Comparison of ENCODE assay signal across 25 cellular contexts in the genomic region with DNA sequence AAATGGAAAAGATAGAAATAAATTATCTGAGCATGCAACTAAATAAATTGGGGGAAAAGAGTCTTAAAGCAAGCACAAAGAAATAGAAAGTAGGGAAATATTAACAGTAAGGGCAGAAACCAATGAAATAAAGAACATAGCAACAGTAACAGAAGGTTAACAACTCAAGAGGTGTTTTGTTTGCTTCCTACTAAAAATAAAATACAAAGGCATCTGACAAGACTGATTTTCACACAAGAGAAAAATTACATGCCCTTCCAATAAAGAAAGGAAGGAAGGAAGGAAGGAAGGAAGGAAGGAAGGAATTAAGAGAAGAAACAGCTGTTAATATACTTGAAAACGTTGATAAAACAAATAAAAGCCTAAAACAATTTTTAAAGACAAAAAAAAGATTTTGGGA.
DNase-seq lines count a peak whose midpoint lies in the region; ATAC-seq, FAIRE-seq and TF ChIP-seq lines count a peak whose summit lies in the region.
"Had no signal": no experiment of that assay in that cellular context is flagged by ENCODE, and none has a peak within 500 bp of the region (broad histone marks: within the 10 kb centered on the region; RNA-seq: fewer than 3 reads in every experiment).

No MANE protein-coding gene starts in this region.

- H3K27ac ChIP-seq in A673 (ENCODE audit: low read depth, low read length, poor library complexity, severe bottlenecking) = peak overlapping the region; percentile 97
- H3K27ac ChIP-seq in SK-N-MC = peak overlapping the region; percentile 99
- H3K27ac ChIP-seq: 22Rv1; A549; BLaER1 treated with 17β-estradiol and CSF1 and Interleukin-3, amounts not matched to agents 10 nM and 100 nM; C4-2B had no signal

- DNase-seq in A673 (ENCODE audit: low spot score) (peak; percentile 95), SK-N-MC (ENCODE audit: low read depth, low spot score) (peak; percentile 82), AG08396 (ENCODE audit: low spot score) (no peak)
- DNase-seq: ACHN; AML-193; Caco-2; Calu3; CD4-positive, alpha-beta T cell; CD8-positive, alpha-beta T cell; DMS 273 treated with DMSO at 0.1 percent for 48 hours; DMS153; DMS53; DMS79; DND-41; EL; GDM1 had no signal

- no TSS peak for BruUV-seq in A673 (replicated peaks; lab: Mats Ljungman, UMichigan)

- no peak for TF ChIP-seq CTCF in A673 (conservative IDR thresholded peaks at IDR 0.05; ENCODE audit: low read depth, low read length)

- H3K36me3 ChIP-seq in A673 (ENCODE audit: insufficient read depth, low read length, poor library complexity, severe bottlenecking) (peaks cover 10% of the 10 kb centered on the region), SK-N-MC (ENCODE audit: insufficient read depth, low read length) (no peaks in the 10 kb centered on the region)
- H3K36me3 ChIP-seq: BLaER1 treated with 17β-estradiol and CSF1 and Interleukin-3, amounts not matched to agents 10 nM and 100 nM had no signal

- ATAC-seq in HG02970 (IDR thresholded peaks at IDR 0.05; ENCODE audit: low FRiP score, unreplicated experiment) = no peak
- ATAC-seq: A549; CD8-positive, alpha-beta T cell; GM12878 had no signal

- POLR2A ChIA-PET in A673 (lab: Charles Lee; ENCODE audit: low non-redundant PET) = interaction anchor here (1.1 kb wide), 1 partner anchor 559 kb away, joined by 4 read pairs; a partner anchor contains a TSS

- intact Hi-C loops in A673 (cut with micrococcal nuclease; ENCODE audit: unreplicated experiment) = loop anchor here (1.0 to 2.0 kb wide), 3 partner anchors 168 to 831 kb away; no protein-coding TSS in a partner anchor

- H3K4me3 ChIP-seq in A673 (ENCODE audit: low read depth, low read length, poor library complexity, severe bottlenecking) (peak overlapping the region; percentile 50), SK-N-MC (peak overlapping the region; percentile 32; the same call in 1 of the 2 replicates)
- H3K4me3 ChIP-seq: A549; BLaER1 treated with 17β-estradiol and CSF1 and Interleukin-3, amounts not matched to agents 10 nM and 100 nM; GM12878 had no signal

- no peak overlapping the region for H3K9ac ChIP-seq in SK-N-MC (ENCODE audit: insufficient read length)
- H3K9ac ChIP-seq: BLaER1 treated with 17β-estradiol and CSF1 and Interleukin-3, amounts not matched to agents 10 nM and 100 nM had no signal

- peak; percentile 33 for FAIRE-seq in islet of Langerhans (lab: Jason Lieb, UNC)
- FAIRE-seq: A549, GM12878, GM12892, GM18507 had no signal

- CTCF ChIA-PET in A673 (lab: Charles Lee) = interaction anchor here (0.5 to 0.6 kb wide), 2 partner anchors 220 to 548 kb away, joined by 3 read pairs; no protein-coding TSS in a partner anchor

- peaks cover 49% of the 10 kb centered on the region for H3K4me1 ChIP-seq in A673 (ENCODE audit: insufficient read depth, low read length, poor library complexity, severe bottlenecking)
- H3K4me1 ChIP-seq: A549, Caco-2 had no signal

- H3K9me3 ChIP-seq in A673 (ENCODE audit: low read depth, low read length, poor library complexity, severe bottlenecking) = peaks cover 26% of the 10 kb centered on the region
- no peaks in the 10 kb centered on the region; the same call in 1 of the 2 replicates for H3K9me3 ChIP-seq in SK-N-MC (ENCODE audit: low read depth, low read length)
- H3K9me3 ChIP-seq: A549, Caco-2 had no signal

- H3K27me3 ChIP-seq in A673 (replicated peaks; ENCODE audit: insufficient read depth, low read depth, low read length, poor library complexity) = no peaks in the 10 kb centered on the region
- H3K27me3 ChIP-seq: BLaER1 treated with 17β-estradiol and CSF1 and Interleukin-3, amounts not matched to agents 10 nM and 100 nM had no signal
